8 cellular contexts compared by ENCODE assay signal in genomic region chr2:74957886-74958276, GRCh38. TPM values are rescaled to one million over a fixed set of nuclear protein-coding genes. Genes with fewer than 3 reads are reported as not detected.
DNase-seq lines count a peak whose midpoint lies in the region; ATAC-seq, FAIRE-seq and TF ChIP-seq lines count a peak whose summit lies in the region.

No MANE protein-coding gene starts in this region.

- DNase-seq in activated CD4-positive, alpha-beta T cell treated with anti-CD3 and anti-CD28 coated beads, Interleukin-2, amount 10 ng/mL, durations not matched to agents 7 days and 5 days, result no peak
- no peak for DNase-seq in activated CD4-positive, alpha-beta T cell treated with anti-CD3 and anti-CD28 coated beads, Interleukin-2, amount 50 U/mL, for 48 hours
- no peak for DNase-seq in activated naive CD8-positive, alpha-beta T cell treated with anti-CD3 and anti-CD28 coated beads, Interleukin-2, amount 50 U/mL, for 24 hours
- DNase-seq in left lung, result no peak
- DNase-seq in kidney glomerular epithelial cell (lab: John Stamatoyannopoulos, UW), result no peak
- DNase-seq in urothelium cell line (ENCODE audit: low spot score), result no peak
- no peak for DNase-seq in NCI-H1092 (lab: John Stamatoyannopoulos, UW)

- H3K27me3 ChIP-seq in left lung (no peaks in the 10 kb centered on the region), thymus (ENCODE audit: control insufficient read depth, insufficient read depth) (no peaks in the 10 kb centered on the region)

- H3K4me1 ChIP-seq in left lung (peaks cover 0 to 19% of the 10 kb centered on the region in 2 donors), thymus (ENCODE audit: control insufficient read depth, insufficient read depth, low read length) (peaks cover 3% of the 10 kb centered on the region)

- H3K36me3 Mint-ChIP-seq in activated CD4-positive, alpha-beta T cell treated with anti-CD3 and anti-CD28 coated beads, Interleukin-2, amount 10 ng/mL, durations not matched to agents 7 days and 5 days (ENCODE audit: low read depth), result peaks cover 61% of the 10 kb centered on the region
- peaks cover 24% of the 10 kb centered on the region for H3K36me3 Mint-ChIP-seq in activated naive CD8-positive, alpha-beta T cell treated with anti-CD3 and anti-CD28 coated beads, Interleukin-2, amount 50 U/mL, for 24 hours (ENCODE audit: low read depth)

- WGBS in thymus, result 71% methylated on average over 5 of the region's 5 CpGs

- peak overlapping the region; percentile 92 for H3K27ac Mint-ChIP-seq in activated CD4-positive, alpha-beta T cell treated with anti-CD3 and anti-CD28 coated beads, Interleukin-2, amount 10 ng/mL, durations not matched to agents 7 days and 5 days
- no peak overlapping the region for H3K27ac Mint-ChIP-seq in activated naive CD8-positive, alpha-beta T cell treated with anti-CD3 and anti-CD28 coated beads, Interleukin-2, amount 50 U/mL, for 24 hours

- peaks cover 0 to under 1% of the 10 kb centered on the region in 2 donors for H3K36me3 ChIP-seq in left lung
- H3K36me3 ChIP-seq in thymus (ENCODE audit: control insufficient read depth, insufficient read depth), result no peaks in the 10 kb centered on the region

- H3K9me3 Mint-ChIP-seq in activated CD4-positive, alpha-beta T cell treated with anti-CD3 and anti-CD28 coated beads, Interleukin-2, amount 10 ng/mL, durations not matched to agents 7 days and 5 days, result peaks cover 14% of the 10 kb centered on the region
- no peaks in the 10 kb centered on the region for H3K9me3 Mint-ChIP-seq in activated naive CD8-positive, alpha-beta T cell treated with anti-CD3 and anti-CD28 coated beads, Interleukin-2, amount 50 U/mL, for 24 hours

- CTCF ChIA-PET in activated CD4-positive, alpha-beta T cell treated with anti-CD3 and anti-CD28 coated beads, Interleukin-2, amount 10 ng/mL, durations not matched to agents 7 days and 5 days (lab: Charles Lee), result interaction anchor here (1.2 kb wide), 1 partner anchor 26 kb away, joined by 3 read pairs; no protein-coding TSS in a partner anchor

- POLR2A ChIA-PET in activated CD4-positive, alpha-beta T cell treated with anti-CD3 and anti-CD28 coated beads, Interleukin-2, amount 10 ng/mL, durations not matched to agents 7 days and 5 days (lab: Charles Lee), result no interaction called here

- no peak for ATAC-seq in activated naive CD8-positive, alpha-beta T cell treated with anti-CD3 and anti-CD28 coated beads, Interleukin-2, amount 50 U/mL, for 24 hours
- ATAC-seq in left lung, result no peak

- H3K9me3 ChIP-seq in left lung, result peaks cover 0 to 2% of the 10 kb centered on the region in 2 donors
- H3K9me3 ChIP-seq in thymus (ENCODE audit: control insufficient read depth), result no peaks in the 10 kb centered on the region

- H3K27me3 Mint-ChIP-seq in activated CD4-positive, alpha-beta T cell treated with anti-CD3 and anti-CD28 coated beads, Interleukin-2, amount 10 ng/mL, durations not matched to agents 7 days and 5 days, result no peaks in the 10 kb centered on the region
- no peaks in the 10 kb centered on the region for H3K27me3 Mint-ChIP-seq in activated naive CD8-positive, alpha-beta T cell treated with anti-CD3 and anti-CD28 coated beads, Interleukin-2, amount 50 U/mL, for 24 hours

- peak overlapping the region; percentile 91 to 94 for H3K27ac ChIP-seq in left lung
- H3K27ac ChIP-seq in thymus (ENCODE audit: low read depth), result peak overlapping the region; percentile 99

- peak overlapping the region; percentile 63 to 69 for H3K4me3 ChIP-seq in left lung
- peak overlapping the region; percentile 83 for H3K4me3 ChIP-seq in thymus (ENCODE audit: low read length)

- peaks cover 46% of the 10 kb centered on the region for H3K4me1 Mint-ChIP-seq in activated CD4-positive, alpha-beta T cell treated with anti-CD3 and anti-CD28 coated beads, Interleukin-2, amount 10 ng/mL, durations not matched to agents 7 days and 5 days
- peaks cover 31% of the 10 kb centered on the region for H3K4me1 Mint-ChIP-seq in activated naive CD8-positive, alpha-beta T cell treated with anti-CD3 and anti-CD28 coated beads, Interleukin-2, amount 50 U/mL, for 24 hours

- H3K4me3 Mint-ChIP-seq in activated CD4-positive, alpha-beta T cell treated with anti-CD3 and anti-CD28 coated beads, Interleukin-2, amount 10 ng/mL, durations not matched to agents 7 days and 5 days, result peak overlapping the region; percentile 74
- H3K4me3 Mint-ChIP-seq in activated naive CD8-positive, alpha-beta T cell treated with anti-CD3 and anti-CD28 coated beads, Interleukin-2, amount 50 U/mL, for 24 hours, result peak overlapping the region; percentile 42

- no peak for FAIRE-seq in urothelium cell line (lab: Jason Lieb, UNC)

- intact Hi-C loops in left lung (cut with DNase I), result no loop called here

- no peak for TF ChIP-seq CTCF in left lung (IDR thresholded peaks at IDR 0.05)

RNA-seq across cellular contexts. Expression of gene POLE4, which starts 0.6 kb away (rescaled TPM):
- total RNA-seq in activated CD4-positive, alpha-beta T cell treated with anti-CD3 and anti-CD28 coated beads, Interleukin-2, amount 10 ng/mL, durations not matched to agents 7 days and 5 days, result 10 to 100 TPM; 35.5 to 39.5 TPM
- 10 to 100 TPM; 66.9 to 78.0 TPM for total RNA-seq in left lung
- 61.0 TPM for polyA plus RNA-seq in thymus
